In genomic region chr5:83866191-83866590, GRCh38 we compare ENCODE assay signal across 32 cellular contexts.
"Had no signal": no experiment of that assay in that cellular context is flagged by ENCODE, and none has a peak within 500 bp of the region (broad histone marks: within the 10 kb centered on the region; RNA-seq: fewer than 3 reads in every experiment).

No MANE protein-coding gene starts in this region.

- ATAC-seq: activated CD4-positive, CD25-positive, alpha-beta regulatory T cell treated with anti-CD3 and anti-CD28 coated beads, Interleukin-2, amount 50 U/mL, for 24 hours; activated CD8-positive, alpha-beta T cell treated with anti-CD3 and anti-CD28 coated beads for 36 hours; activated T-cell treated with anti-CD3 and anti-CD28 coated beads, Interleukin-2, amount 50 U/mL, for 4 hours; activated T-helper 17 cell treated with anti-CD3 and anti-CD28 coated beads, Interleukin-2, amount 50 U/mL, for 72 hours; effector memory CD8-positive, alpha-beta T cell; T-cell; T-helper 17 cell had no signal

- DNase-seq: activated B cell treated with CpG ODN at 0.5 μM for 24 hours; activated CD4-positive, alpha-beta T cell treated with anti-CD3 and anti-CD28 coated beads for 48 hours; activated CD4-positive, alpha-beta T cell treated with anti-CD3 and anti-CD28 coated beads, Interleukin-2, amount 50 U/mL, for 1 hour; activated CD4-positive, alpha-beta T cell treated with anti-CD3 and anti-CD28 coated beads, Interleukin-2, amount 50 U/mL, for 48 hours; activated CD8-positive, alpha-beta memory T cell treated with anti-CD3 and anti-CD28 coated beads for 24 hours; activated CD8-positive, alpha-beta T cell treated with anti-CD3 and anti-CD28 coated beads for 36 hours; activated effector memory CD4-positive, alpha-beta T cell treated with Interleukin-2 at 50 U/mL for 16 hours; activated gamma-delta T cell treated with Interleukin-2 at 50 U/mL for 16 hours; activated naive CD4-positive, alpha-beta T cell treated with anti-CD3 and anti-CD28 coated beads, Interleukin-2, amount 50 U/mL, for 16 hours; activated naive CD4-positive, alpha-beta T cell treated with Interleukin-2 at 50 U/mL for 16 hours; activated T-cell treated with anti-CD3 and anti-CD28 coated beads, Interleukin-2, amount 50 U/mL, for 4 hours; adrenal gland; amygdala; aorta; central memory CD4-positive, alpha-beta T cell; cerebellar nuclear complex; dermis blood vessel endothelial cell; effector CD4-positive, alpha-beta T cell; effector memory CD8-positive, alpha-beta T cell; erythroblast; foreskin fibroblast; head of caudate nucleus; T-cell; T-helper 17 cell; T1000; WERI-Rb-1 had no signal

- H3K27ac ChIP-seq: adrenal gland, breast epithelium, cardiac muscle cell, coronary artery, esophagus muscularis mucosa, WERI-Rb-1 had no signal

- H3K4me3 ChIP-seq: adrenal gland, breast epithelium, cardiac muscle cell, coronary artery, esophagus muscularis mucosa had no signal

- H3K36me3 ChIP-seq: adrenal gland, breast epithelium, cardiac muscle cell, esophagus muscularis mucosa, WERI-Rb-1 had no signal

- H3K9me3 ChIP-seq: adrenal gland, breast epithelium, esophagus muscularis mucosa had no signal
